25 cellular contexts compared by ENCODE assay signal in the genomic region with DNA sequence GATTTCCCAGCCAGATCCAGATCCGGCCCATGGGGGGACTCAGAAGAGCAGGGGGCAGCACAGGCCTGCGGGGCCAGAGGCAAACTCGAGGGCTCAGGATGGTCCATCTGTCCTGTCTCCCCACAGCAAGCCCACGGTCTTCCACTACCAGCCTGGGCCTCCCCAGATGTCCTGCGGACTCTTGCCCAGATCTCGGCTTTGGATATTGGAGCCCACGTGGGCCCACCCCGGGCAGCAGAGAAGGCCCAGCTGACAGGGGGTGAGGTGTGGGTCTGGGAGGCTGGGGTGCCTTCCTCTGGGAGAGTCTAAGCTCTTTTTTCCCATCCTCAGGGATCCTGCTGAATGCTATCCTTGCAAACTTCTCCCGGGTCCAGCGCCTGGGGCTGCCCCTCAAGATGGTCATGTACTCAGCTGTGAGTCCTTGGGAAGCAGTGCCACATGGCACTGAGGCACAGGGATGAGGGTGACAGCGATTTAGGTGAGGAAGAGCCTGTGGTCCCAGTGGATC. TPM values are rescaled to one million over a fixed set of nuclear protein-coding genes. Genes with fewer than 3 reads are reported as not detected.
DNase-seq lines count a peak whose midpoint lies in the region; ATAC-seq, FAIRE-seq and TF ChIP-seq lines count a peak whose summit lies in the region.
"Had no signal": no experiment of that assay in that cellular context is flagged by ENCODE, and none has a peak within 500 bp of the region (broad histone marks: within the 10 kb centered on the region; RNA-seq: fewer than 3 reads in every experiment).

No MANE protein-coding gene starts in this region.

- 87% methylated on average over 6 of the region's 11 CpGs for WGBS in HepG2 (ENCODE audit: low lambda C conversion rate)
- WGBS in right lobe of liver (ENCODE audit: insufficient coverage, low coverage, low lambda C conversion rate, missing lambda C conversion rate): 13% methylated on average over 1 of the region's 11 CpGs
- WGBS in transverse colon (ENCODE audit: low coverage in 1 of 2), 2 donors: 44% methylated on average over 11 of the region's 11 CpGs; no CpG with 5 or more reads in 1 of the 2 donors

- peaks cover 24% of the 10 kb centered on the region for H3K4me1 ChIP-seq in HepG2 (ENCODE audit: insufficient read depth, low read length)
- no peaks in the 10 kb centered on the region for H3K4me1 ChIP-seq in right lobe of liver
- H3K4me1 ChIP-seq in transverse colon: no peaks in the 10 kb centered on the region
- H3K4me1 ChIP-seq: foreskin keratinocyte had no signal

- FAIRE-seq in HepG2 (lab: Jason Lieb, UNC) (no peak), GM12892 (lab: Jason Lieb, UNC) (no peak)
- FAIRE-seq: bronchial epithelial cell had no signal

- TF ChIP-seq CTCF in HepG2 (CRISPR knock-in tag; IDR thresholded peaks at IDR 0.05) (no peak), right lobe of liver (IDR thresholded peaks at IDR 0.05) (no peak), transverse colon (IDR thresholded peaks at IDR 0.05) (no peak)

- in situ Hi-C loops in HepG2 (cut with HindIII; ENCODE audit: extremely low pct_ligation_motif_present, low pct_unique_long_range_greater_than_20kb) (loop anchor here (25.0 kb wide), 1 partner anchor 431 kb away; a partner anchor contains a TSS), transverse colon (cut with MboI; ENCODE audit: low pct_ligation_motif_present in 1 of 4, low pct_unique_long_range_greater_than_20kb in 1 of 4, low sequenced_read_pairs in 3 of 4) (loop anchor here in 2 of 4 donors (25.0 kb wide), 1 partner anchor 256 kb away; no protein-coding TSS in a partner anchor)

- H3K4me3 ChIP-seq in HepG2 (replicated peaks in 1 of 3; ENCODE audit: insufficient read depth in 1 of 3, low read depth in 2 of 3, low read length in 3 of 3): no peak overlapping the region
- H3K4me3 ChIP-seq in right lobe of liver: no peak overlapping the region
- H3K4me3 ChIP-seq in transverse colon: no peak overlapping the region
- H3K4me3 ChIP-seq: suprapubic skin had no signal

- TF ChIP-seq EP300 in HepG2 (IDR thresholded peaks at IDR 0.05; ENCODE audit: low read depth in 2 of 2, low read length in 2 of 2) (no peak), HepG2 (CRISPR knock-in tag; IDR thresholded peaks at IDR 0.05; ENCODE audit: borderline replicate concordance) (no peak), transverse colon (IDR thresholded peaks at IDR 0.05; ENCODE audit: low read depth) (no peak)

- no peaks in the 10 kb centered on the region for H3K9me3 Mint-ChIP-seq in stimulated activated memory B cell treated with anti-CD40 and anti-IgM and Interleukin-4, amounts not matched to agents 10 μg/mL and 1 μg/mL and 100 μg/mL, for 72 hours
- H3K9me3 Mint-ChIP-seq: activated CD8-positive, alpha-beta T cell treated with anti-CD3 and anti-CD28 coated beads for 36 hours; dendritic cell treated with granulocyte-macrophage colony-stimulating factor and Interleukin-4, amounts not matched to agents 40 ng/mL and 50 ng/mL, for 4 days; IgD-negative memory B cell; naive thymus-derived CD8-positive, alpha-beta T cell had no signal

- peaks cover 20% of the 10 kb centered on the region for H4K20me1 ChIP-seq in HepG2 (ENCODE audit: insufficient read depth, low read length)

- no peak for ATAC-seq in HepG2
- ATAC-seq in right lobe of liver: no peak
- peak; percentile 2 for ATAC-seq in SK-N-SH treated with all-trans-retinoic acid at 6 μM for 48 hours
- peak; percentile 3 for ATAC-seq in stimulated activated memory B cell treated with anti-CD40 and anti-IgM and Interleukin-4, amounts not matched to agents 10 μg/mL and 1 μg/mL and 100 μg/mL, for 72 hours
- no peak for ATAC-seq in GM21786 (IDR thresholded peaks at IDR 0.05; ENCODE audit: unreplicated experiment)

- H3K27ac Mint-ChIP-seq in stimulated activated memory B cell treated with anti-CD40 and anti-IgM and Interleukin-4, amounts not matched to agents 10 μg/mL and 1 μg/mL and 100 μg/mL, for 72 hours: no peak overlapping the region
- H3K27ac Mint-ChIP-seq: dendritic cell treated with granulocyte-macrophage colony-stimulating factor and Interleukin-4, amounts not matched to agents 40 ng/mL and 50 ng/mL, for 4 days had no signal

- TF ChIP-seq POLR2A in HepG2 (IDR thresholded peaks at IDR 0.05; ENCODE audit: insufficient read depth in 1 of 2, low read depth in 2 of 2, low read length in 2 of 2) (peak in 1 of 2 experiments; percentile 37; a peak in 1 of 4 replicates), right lobe of liver (IDR thresholded peaks at IDR 0.05) (no peak), GM12892 (IDR thresholded peaks at IDR 0.05; ENCODE audit: low read depth, low read length) (peak; percentile 45), transverse colon (IDR thresholded peaks at IDR 0.05) (no peak)

- peaks cover 9 to 12% of the 10 kb centered on the region in 2 experiments; a peak in 4 of 5 replicates for H3K36me3 ChIP-seq in HepG2 (replicated peaks in 1 of 2; ENCODE audit: control insufficient read depth in 1 of 2, insufficient read depth in 2 of 2, low read length in 2 of 2)
- H3K36me3 ChIP-seq in right lobe of liver: peaks cover 0 to 9% (median 4%) of the 10 kb centered on the region in 4 donors
- no peaks in the 10 kb centered on the region for H3K36me3 ChIP-seq in transverse colon

- H3K9ac ChIP-seq in HepG2 (ENCODE audit: insufficient read depth, low read depth, low read length): no peak overlapping the region

- H3K27ac ChIP-seq in HepG2 (ENCODE audit: extremely low read length, insufficient read depth, low read length) (no peak overlapping the region), right lobe of liver (no peak overlapping the region), transverse colon (no peak overlapping the region)
- H3K27ac ChIP-seq: epithelial cell of prostate, foreskin keratinocyte, suprapubic skin had no signal

- DNase-seq in HepG2 (ENCODE audit: low spot score): no peak
- DNase-seq in right lobe of liver: no peak
- DNase-seq in GM12892 (ENCODE audit: insufficient read length): no peak
- no peak for DNase-seq in NCI-H146 treated with DMSO at 0.1 percent for 48 hours (lab: John Stamatoyannopoulos, UW; ENCODE audit: unreplicated experiment)
- no peak for DNase-seq in transverse colon
- DNase-seq: AML-193; naive thymus-derived CD8-positive, alpha-beta T cell; NCI-H1092; NCI-H2107; stimulated activated CD4-positive, alpha-beta T cell treated with anti-CD3 and anti-CD28 coated beads, Interleukin-4, amount 100 ng/mL, for 24 hours had no signal

- no peak overlapping the region for H3K4me3 Mint-ChIP-seq in stimulated activated memory B cell treated with anti-CD40 and anti-IgM and Interleukin-4, amounts not matched to agents 10 μg/mL and 1 μg/mL and 100 μg/mL, for 72 hours
- H3K4me3 Mint-ChIP-seq: activated CD8-positive, alpha-beta T cell treated with anti-CD3 and anti-CD28 coated beads for 36 hours; dendritic cell treated with granulocyte-macrophage colony-stimulating factor and Interleukin-4, amounts not matched to agents 40 ng/mL and 50 ng/mL, for 4 days; naive thymus-derived CD8-positive, alpha-beta T cell had no signal

- no peak overlapping the region for H2AFZ ChIP-seq in HepG2 (ENCODE audit: low read length)

- intact Hi-C loops in HepG2 (cut with micrococcal nuclease; ENCODE audit: unreplicated experiment) (no loop called here), right lobe of liver (cut with DNase I) (no loop called here), transverse colon (cut with DNase I; ENCODE audit: low total_unique reads) (no loop called here)

- H3K4me2 ChIP-seq in HepG2 (ENCODE audit: low read depth, low read length): no peak overlapping the region

- TF ChIP-seq RAD21 in HepG2 (CRISPR knock-in tag; IDR thresholded peaks at IDR 0.05): no peak

- no peaks in the 10 kb centered on the region for H3K79me2 ChIP-seq in HepG2 (ENCODE audit: insufficient read depth, low read length)

- H3K27me3 ChIP-seq in HepG2 (ENCODE audit: control insufficient read depth in 1 of 2, insufficient read depth in 2 of 2, low read length in 2 of 2): no peaks in the 10 kb centered on the region; a peak in 1 of 5 replicates
- H3K27me3 ChIP-seq in right lobe of liver: no peaks in the 10 kb centered on the region
- peaks cover 8% of the 10 kb centered on the region for H3K27me3 ChIP-seq in transverse colon
- H3K27me3 ChIP-seq: foreskin keratinocyte, suprapubic skin had no signal

- peaks cover 16% of the 10 kb centered on the region for H3K36me3 Mint-ChIP-seq in stimulated activated memory B cell treated with anti-CD40 and anti-IgM and Interleukin-4, amounts not matched to agents 10 μg/mL and 1 μg/mL and 100 μg/mL, for 72 hours

- H3K9me3 ChIP-seq in HepG2 (ENCODE audit: low read length) (no peaks in the 10 kb centered on the region), right lobe of liver (no peaks in the 10 kb centered on the region), transverse colon (no peaks in the 10 kb centered on the region)
- H3K9me3 ChIP-seq: suprapubic skin had no signal

- POLR2A ChIA-PET in HepG2 (lab: Yijun Ruan, JAX): interaction anchor here (1.3 kb wide), 1 partner anchor 10 kb away, joined by 4 read pairs; no protein-coding TSS in a partner anchor

- BruUV-seq in HepG2 (replicated peaks; lab: Mats Ljungman, UMichigan): no TSS peak

- H3K4me1 Mint-ChIP-seq in stimulated activated memory B cell treated with anti-CD40 and anti-IgM and Interleukin-4, amounts not matched to agents 10 μg/mL and 1 μg/mL and 100 μg/mL, for 72 hours: peaks cover 18% of the 10 kb centered on the region

- CTCF ChIA-PET in HepG2 (lab: Yijun Ruan, JAX; ENCODE audit: low intra/inter-chr PET ratio, low total read pairs): no interaction called here

- peaks cover 9% of the 10 kb centered on the region for H3K27me3 Mint-ChIP-seq in stimulated activated memory B cell treated with anti-CD40 and anti-IgM and Interleukin-4, amounts not matched to agents 10 μg/mL and 1 μg/mL and 100 μg/mL, for 72 hours
- H3K27me3 Mint-ChIP-seq: activated CD8-positive, alpha-beta T cell treated with anti-CD3 and anti-CD28 coated beads for 36 hours; IgD-negative memory B cell; naive thymus-derived CD8-positive, alpha-beta T cell had no signal

RNA-seq across cellular contexts. Expression of a gene that starts 3.4 kb away (rescaled TPM):
- total RNA-seq in HepG2 (2016; rRNA removed; fragmentation: Illumina TruSeq; extraction: Trizol) (not detected in 2 replicates), right lobe of liver (under 1 TPM in 1 of 6 experiments, not detected in 5; 0.37 TPM), transverse colon (not detected)
- not detected in 2 replicates for total RNA-seq in HepG2 (2016; cell fraction: cytosol; rRNA removed; fragmentation: Illumina TruSeq; extraction: Trizol; ENCODE audit: low read depth)
- total RNA-seq in HepG2 (2016; cell fraction: insoluble cytoplasmic fraction; rRNA removed; fragmentation: Illumina TruSeq; extraction: Trizol): not detected in 2 replicates
- total RNA-seq in HepG2 (2016; cell fraction: membrane; rRNA removed; fragmentation: Illumina TruSeq; extraction: Trizol): not detected in 2 replicates
- not detected in 2 replicates for total RNA-seq in HepG2 (2016; cell fraction: nucleus; rRNA removed; fragmentation: Illumina TruSeq; extraction: Trizol)
- 0.08 TPM in 1 of 2 replicates, not detected in the other for polyA plus RNA-seq in HepG2 (2011; rRNA removed)
- not detected in 2 replicates for polyA plus RNA-seq in HepG2 (2011; cell fraction: cytosol; rRNA removed)
- polyA plus RNA-seq in HepG2 (2011; cell fraction: nucleus; rRNA removed): 0.11 TPM in 1 of 2 replicates, not detected in the other
- not detected in 2 replicates for polyA plus RNA-seq in HepG2 (2012)
- polyA plus RNA-seq in HepG2 (2016; cell fraction: cytosol; fragmentation: Illumina TruSeq; extraction: Trizol; ENCODE audit: low read depth): not detected in 2 replicates
- polyA plus RNA-seq in HepG2 (2016; cell fraction: insoluble cytoplasmic fraction; fragmentation: Illumina TruSeq; extraction: Trizol; ENCODE audit: low read depth): not detected in 2 replicates
- polyA plus RNA-seq in HepG2 (2016; cell fraction: membrane; fragmentation: Illumina TruSeq; extraction: Trizol; ENCODE audit: low read depth): not detected in 2 replicates
- not detected in 2 replicates for polyA plus RNA-seq in HepG2 (2016; cell fraction: nucleus; fragmentation: Illumina TruSeq; extraction: Trizol; ENCODE audit: insufficient read depth, low read depth)
- polyA minus RNA-seq in HepG2 (2011; rRNA and poly(A)+ RNA removed; ENCODE audit: low replicate concordance): not detected in 2 replicates
- not detected in 2 replicates for polyA minus RNA-seq in HepG2 (2011; cell fraction: cytosol; rRNA and poly(A)+ RNA removed)
- not detected in 2 replicates for polyA minus RNA-seq in HepG2 (2011; cell fraction: nucleus; rRNA and poly(A)+ RNA removed)
- not detected for polyA plus RNA-seq in GM12892 (2012; ENCODE audit: missing spikeins)
- total RNA-seq: activated CD8-positive, alpha-beta T cell treated with anti-CD3 and anti-CD28 coated beads for 36 hours; bronchial epithelial cell; foreskin keratinocyte; kidney epithelial cell; naive thymus-derived CD8-positive, alpha-beta T cell; posterior vena cava; RPMI7951; skeletal muscle tissue had no signal
- polyA plus RNA-seq: adipose tissue, foreskin keratinocyte, IgD-negative memory B cell had no signal

RNA-seq across cellular contexts. Expression of a gene that starts 23.3 kb away (rescaled TPM):
- total RNA-seq in HepG2 (2016; rRNA removed; fragmentation: Illumina TruSeq; extraction: Trizol): not detected in 2 replicates
- total RNA-seq in HepG2 (2016; cell fraction: cytosol; rRNA removed; fragmentation: Illumina TruSeq; extraction: Trizol; ENCODE audit: low read depth): not detected in 2 replicates
- not detected in 2 replicates for total RNA-seq in HepG2 (2016; cell fraction: insoluble cytoplasmic fraction; rRNA removed; fragmentation: Illumina TruSeq; extraction: Trizol)
- not detected in 2 replicates for total RNA-seq in HepG2 (2016; cell fraction: membrane; rRNA removed; fragmentation: Illumina TruSeq; extraction: Trizol)
- not detected in 2 replicates for total RNA-seq in HepG2 (2016; cell fraction: nucleus; rRNA removed; fragmentation: Illumina TruSeq; extraction: Trizol)
- polyA plus RNA-seq in HepG2 (2011; rRNA removed): not detected in 2 replicates
- not detected in 2 replicates for polyA plus RNA-seq in HepG2 (2011; cell fraction: cytosol; rRNA removed)
- not detected in 2 replicates for polyA plus RNA-seq in HepG2 (2011; cell fraction: nucleus; rRNA removed)
- not detected in 2 replicates for polyA plus RNA-seq in HepG2 (2012)
- polyA plus RNA-seq in HepG2 (2016; cell fraction: cytosol; fragmentation: Illumina TruSeq; extraction: Trizol; ENCODE audit: low read depth): not detected in 2 replicates
- not detected in 2 replicates for polyA plus RNA-seq in HepG2 (2016; cell fraction: insoluble cytoplasmic fraction; fragmentation: Illumina TruSeq; extraction: Trizol; ENCODE audit: low read depth)
- not detected in 2 replicates for polyA plus RNA-seq in HepG2 (2016; cell fraction: membrane; fragmentation: Illumina TruSeq; extraction: Trizol; ENCODE audit: low read depth)
- not detected in 2 replicates for polyA plus RNA-seq in HepG2 (2016; cell fraction: nucleus; fragmentation: Illumina TruSeq; extraction: Trizol; ENCODE audit: insufficient read depth, low read depth)
- 0.16 TPM in 1 of 2 replicates, not detected in the other for polyA minus RNA-seq in HepG2 (2011; rRNA and poly(A)+ RNA removed; ENCODE audit: low replicate concordance)
- not detected in 2 replicates for polyA minus RNA-seq in HepG2 (2011; cell fraction: cytosol; rRNA and poly(A)+ RNA removed)
- not detected in 2 replicates for polyA minus RNA-seq in HepG2 (2011; cell fraction: nucleus; rRNA and poly(A)+ RNA removed)
- total RNA-seq in right lobe of liver: not detected
- polyA plus RNA-seq in GM12892 (2012; ENCODE audit: missing spikeins): not detected
- not detected for total RNA-seq in transverse colon
- total RNA-seq: activated CD8-positive, alpha-beta T cell treated with anti-CD3 and anti-CD28 coated beads for 36 hours; bronchial epithelial cell; foreskin keratinocyte; kidney epithelial cell; naive thymus-derived CD8-positive, alpha-beta T cell; posterior vena cava; RPMI7951; skeletal muscle tissue; suprapubic skin had no signal
- polyA plus RNA-seq: adipose tissue; foreskin keratinocyte; IgD-negative memory B cell; naive thymus-derived CD8-positive, alpha-beta T cell had no signal

RNA-seq across cellular contexts. Expression of a gene that starts 30.0 kb away (rescaled TPM):
- total RNA-seq in HepG2 (2016; rRNA removed; fragmentation: Illumina TruSeq; extraction: Trizol): not detected in 2 replicates
- total RNA-seq in HepG2 (2016; cell fraction: cytosol; rRNA removed; fragmentation: Illumina TruSeq; extraction: Trizol; ENCODE audit: low read depth): not detected in 2 replicates
- total RNA-seq in HepG2 (2016; cell fraction: insoluble cytoplasmic fraction; rRNA removed; fragmentation: Illumina TruSeq; extraction: Trizol): not detected in 2 replicates
- not detected in 2 replicates for total RNA-seq in HepG2 (2016; cell fraction: membrane; rRNA removed; fragmentation: Illumina TruSeq; extraction: Trizol)
- total RNA-seq in HepG2 (2016; cell fraction: nucleus; rRNA removed; fragmentation: Illumina TruSeq; extraction: Trizol): not detected in 2 replicates
- polyA plus RNA-seq in HepG2 (2011; rRNA removed): not detected in 2 replicates
- not detected in 2 replicates for polyA plus RNA-seq in HepG2 (2011; cell fraction: cytosol; rRNA removed)
- not detected in 2 replicates for polyA plus RNA-seq in HepG2 (2011; cell fraction: nucleus; rRNA removed)
- polyA plus RNA-seq in HepG2 (2012): not detected in 2 replicates
- not detected in 2 replicates for polyA plus RNA-seq in HepG2 (2016; cell fraction: cytosol; fragmentation: Illumina TruSeq; extraction: Trizol; ENCODE audit: low read depth)
- polyA plus RNA-seq in HepG2 (2016; cell fraction: insoluble cytoplasmic fraction; fragmentation: Illumina TruSeq; extraction: Trizol; ENCODE audit: low read depth): not detected in 2 replicates
- polyA plus RNA-seq in HepG2 (2016; cell fraction: membrane; fragmentation: Illumina TruSeq; extraction: Trizol; ENCODE audit: low read depth): not detected in 2 replicates
- polyA plus RNA-seq in HepG2 (2016; cell fraction: nucleus; fragmentation: Illumina TruSeq; extraction: Trizol; ENCODE audit: insufficient read depth, low read depth): not detected in 2 replicates
- polyA minus RNA-seq in HepG2 (2011; rRNA and poly(A)+ RNA removed; ENCODE audit: low replicate concordance): 0.72 TPM in 1 of 2 replicates, not detected in the other
- not detected in 2 replicates for polyA minus RNA-seq in HepG2 (2011; cell fraction: cytosol; rRNA and poly(A)+ RNA removed)
- polyA minus RNA-seq in HepG2 (2011; cell fraction: nucleus; rRNA and poly(A)+ RNA removed): not detected in 2 replicates
- total RNA-seq in right lobe of liver: not detected
- 33.5 TPM for polyA plus RNA-seq in GM12892 (2012; ENCODE audit: missing spikeins)
- 100 to 1,000 TPM in 1 of 4 donors, 10 to 100 TPM in 3; 17.0 to 150 (median 35.4) TPM for total RNA-seq in transverse colon
- total RNA-seq: bronchial epithelial cell; kidney epithelial cell; naive thymus-derived CD8-positive, alpha-beta T cell; RPMI7951; skeletal muscle tissue had no signal
- polyA plus RNA-seq: naive thymus-derived CD8-positive, alpha-beta T cell had no signal

RNA-seq across cellular contexts. Expression of a gene that starts 39.8 kb away (rescaled TPM):
- not detected in 2 replicates for total RNA-seq in HepG2 (2016; rRNA removed; fragmentation: Illumina TruSeq; extraction: Trizol)
- total RNA-seq in HepG2 (2016; cell fraction: cytosol; rRNA removed; fragmentation: Illumina TruSeq; extraction: Trizol; ENCODE audit: low read depth): not detected in 2 replicates
- not detected in 2 replicates for total RNA-seq in HepG2 (2016; cell fraction: insoluble cytoplasmic fraction; rRNA removed; fragmentation: Illumina TruSeq; extraction: Trizol)
- not detected in 2 replicates for total RNA-seq in HepG2 (2016; cell fraction: membrane; rRNA removed; fragmentation: Illumina TruSeq; extraction: Trizol)
- total RNA-seq in HepG2 (2016; cell fraction: nucleus; rRNA removed; fragmentation: Illumina TruSeq; extraction: Trizol): not detected in 2 replicates
- not detected in 2 replicates for polyA plus RNA-seq in HepG2 (2011; rRNA removed)
- polyA plus RNA-seq in HepG2 (2011; cell fraction: cytosol; rRNA removed): not detected in 2 replicates
- not detected in 2 replicates for polyA plus RNA-seq in HepG2 (2011; cell fraction: nucleus; rRNA removed)
- not detected in 2 replicates for polyA plus RNA-seq in HepG2 (2012)
- not detected in 2 replicates for polyA plus RNA-seq in HepG2 (2016; cell fraction: cytosol; fragmentation: Illumina TruSeq; extraction: Trizol; ENCODE audit: low read depth)
- polyA plus RNA-seq in HepG2 (2016; cell fraction: insoluble cytoplasmic fraction; fragmentation: Illumina TruSeq; extraction: Trizol; ENCODE audit: low read depth): not detected in 2 replicates
- not detected in 2 replicates for polyA plus RNA-seq in HepG2 (2016; cell fraction: membrane; fragmentation: Illumina TruSeq; extraction: Trizol; ENCODE audit: low read depth)
- polyA plus RNA-seq in HepG2 (2016; cell fraction: nucleus; fragmentation: Illumina TruSeq; extraction: Trizol; ENCODE audit: insufficient read depth, low read depth): not detected in 2 replicates
- polyA minus RNA-seq in HepG2 (2011; rRNA and poly(A)+ RNA removed; ENCODE audit: low replicate concordance): not detected in 2 replicates
- polyA minus RNA-seq in HepG2 (2011; cell fraction: cytosol; rRNA and poly(A)+ RNA removed): not detected in 2 replicates
- not detected in 2 replicates for polyA minus RNA-seq in HepG2 (2011; cell fraction: nucleus; rRNA and poly(A)+ RNA removed)
- not detected for total RNA-seq in right lobe of liver
- polyA plus RNA-seq in GM12892 (2012; ENCODE audit: missing spikeins): not detected
- total RNA-seq in transverse colon: 1 to 10 TPM in 2 of 4 donors, not detected in 2; 1.3 to 3.8 TPM
- total RNA-seq: activated CD8-positive, alpha-beta T cell treated with anti-CD3 and anti-CD28 coated beads for 36 hours; bronchial epithelial cell; foreskin keratinocyte; kidney epithelial cell; naive thymus-derived CD8-positive, alpha-beta T cell; posterior vena cava; RPMI7951; skeletal muscle tissue; suprapubic skin had no signal
- polyA plus RNA-seq: foreskin keratinocyte; IgD-negative memory B cell; naive thymus-derived CD8-positive, alpha-beta T cell had no signal

Comparison
In these comparisons a context has a peak if more than half of its experiments do, and no peak if none do; other contexts are left out.
1. ATAC-seq: peak in SK-N-SH treated with all-trans-retinoic acid at 6 μM for 48 hours (single experiment) and stimulated activated memory B cell treated with anti-CD40 and anti-IgM and Interleukin-4, amounts not matched to agents 10 μg/mL and 1 μg/mL and 100 μg/mL, for 72 hours (single experiment); none in HepG2 (single experiment), right lobe of liver (0 of 4) and GM21786 (single experiment).
2. RNA of a gene that starts 30.0 kb away (total RNA-seq): 17.0 to 150 TPM in transverse colon; not detected in HepG2 and not detected in right lobe of liver; every median in the first group is over 10 times any median in the second.